Comparison of ENCODE assay signal across 9 cellular contexts in the genomic region with DNA sequence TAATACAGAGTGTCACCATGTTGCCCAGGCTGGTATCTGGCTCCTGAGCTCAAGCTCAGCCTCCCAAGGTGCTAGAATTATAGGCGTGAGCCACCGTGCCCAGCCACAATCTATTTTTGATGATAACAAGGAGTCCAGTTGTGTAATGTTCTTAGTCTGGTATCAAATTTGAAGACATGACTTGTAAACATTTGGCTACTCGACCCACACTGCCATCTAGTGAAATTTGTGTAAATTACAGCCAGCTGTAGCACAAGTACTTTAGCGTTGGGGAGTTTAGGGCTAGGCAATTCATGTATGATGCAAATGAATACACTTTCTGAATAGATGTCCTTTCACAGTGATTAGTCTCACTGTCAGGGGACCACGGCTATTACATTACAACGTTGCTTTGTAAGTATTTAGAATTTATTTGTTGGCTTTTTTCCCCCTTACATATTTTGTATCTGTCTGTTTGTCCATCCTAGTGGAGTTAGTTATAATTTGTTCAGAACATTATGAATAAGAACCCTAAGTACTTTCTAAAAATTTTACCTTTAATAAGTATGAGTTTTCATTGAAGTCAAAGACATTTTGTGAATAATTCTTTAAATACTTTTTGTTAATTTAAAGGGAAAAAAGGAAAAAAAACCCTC.
DNase-seq lines count a peak whose midpoint lies in the region; ATAC-seq and TF ChIP-seq lines count a peak whose summit lies in the region.
"Had no signal": no experiment of that assay in that cellular context is flagged by ENCODE, and none has a peak within 500 bp of the region (broad histone marks: within the 10 kb centered on the region; RNA-seq: fewer than 3 reads in every experiment).

No MANE protein-coding gene starts in this region.

- H3K27ac ChIP-seq in dorsolateral prefrontal cortex: no peak overlapping the region

- CTCF ChIA-PET in activated CD4-positive, alpha-beta T cell treated with anti-CD3 and anti-CD28 coated beads for 36 hours (lab: Charles Lee): interaction anchor here (0.9 to 4.7 kb wide), 19 partner anchors 10 to 1016 kb away, joined by 3 to 32 read pairs (median 4); no protein-coding TSS in a partner anchor

- H3K27me3 Mint-ChIP-seq in activated CD4-positive, alpha-beta T cell treated with anti-CD3 and anti-CD28 coated beads for 36 hours: peaks cover 21% of the 10 kb centered on the region

- no peaks in the 10 kb centered on the region for H3K9me3 Mint-ChIP-seq in activated CD4-positive, alpha-beta T cell treated with anti-CD3 and anti-CD28 coated beads for 36 hours (ENCODE audit: low read depth)
- H3K9me3 Mint-ChIP-seq: activated naive CD4-positive, alpha-beta T cell treated with anti-CD3 and anti-CD28 coated beads, Interleukin-2, amount 50 U/mL, for 24 hours had no signal

- no peak overlapping the region for H3K4me3 ChIP-seq in dorsolateral prefrontal cortex

- H3K4me1 Mint-ChIP-seq in activated CD4-positive, alpha-beta T cell treated with anti-CD3 and anti-CD28 coated beads for 36 hours: no peaks in the 10 kb centered on the region
- H3K4me1 Mint-ChIP-seq: activated naive CD4-positive, alpha-beta T cell treated with anti-CD3 and anti-CD28 coated beads, Interleukin-2, amount 50 U/mL, for 24 hours had no signal

- peak; percentile 42 for DNase-seq in COLO829 (ENCODE audit: low spot score)
- DNase-seq in NCI-H524 (lab: John Stamatoyannopoulos, UW): peak; percentile 46 to 88
- peak; percentile 61 for DNase-seq in activated CD4-positive, alpha-beta T cell treated with anti-CD3 and anti-CD28 coated beads for 36 hours
- peak in 4 of 10 donors; percentile 41 to 76 (median 60) for DNase-seq in dorsolateral prefrontal cortex
- DNase-seq in medulla oblongata (ENCODE audit: extremely low spot score): peak; percentile 86
- DNase-seq in stimulated activated CD8-positive, alpha-beta memory T cell treated with anti-CD3 and anti-CD28 coated beads, Interleukin-4, amount 100 ng/mL, for 24 hours (ENCODE audit: low read depth): peak; percentile 12

- H3K27ac Mint-ChIP-seq in activated CD4-positive, alpha-beta T cell treated with anti-CD3 and anti-CD28 coated beads for 36 hours: no peak overlapping the region
- H3K27ac Mint-ChIP-seq: activated naive CD4-positive, alpha-beta T cell treated with anti-CD3 and anti-CD28 coated beads, Interleukin-2, amount 50 U/mL, for 24 hours had no signal

- intact Hi-C loops in activated CD4-positive, alpha-beta T cell treated with anti-CD3 and anti-CD28 coated beads for 36 hours (cut with DNase I, micrococcal nuclease): loop anchor here (1.0 to 5.0 kb wide), 4 partner anchors 158 to 414 kb away; no protein-coding TSS in a partner anchor
- intact Hi-C loops in dorsolateral prefrontal cortex (cut with DNase I): loop anchor here (5.0 to 10.0 kb wide), 3 partner anchors 279 to 422 kb away; no protein-coding TSS in a partner anchor

- POLR2A ChIA-PET in activated CD4-positive, alpha-beta T cell treated with anti-CD3 and anti-CD28 coated beads for 36 hours (lab: Charles Lee): no interaction called here

- no peaks in the 10 kb centered on the region for H3K36me3 Mint-ChIP-seq in activated CD4-positive, alpha-beta T cell treated with anti-CD3 and anti-CD28 coated beads for 36 hours (ENCODE audit: low read depth)
- H3K36me3 Mint-ChIP-seq: activated naive CD4-positive, alpha-beta T cell treated with anti-CD3 and anti-CD28 coated beads, Interleukin-2, amount 50 U/mL, for 24 hours had no signal

- peak; percentile 76 for ATAC-seq in GM19397 (IDR thresholded peaks at IDR 0.05; ENCODE audit: unreplicated experiment)
- ATAC-seq in HG03442 (IDR thresholded peaks at IDR 0.05; ENCODE audit: unreplicated experiment): peak; percentile 95
- ATAC-seq in activated CD4-positive, alpha-beta T cell treated with anti-CD3 and anti-CD28 coated beads for 36 hours: peak; percentile 73

- H3K4me3 Mint-ChIP-seq in activated CD4-positive, alpha-beta T cell treated with anti-CD3 and anti-CD28 coated beads for 36 hours: no peak overlapping the region
- H3K4me3 Mint-ChIP-seq: activated naive CD4-positive, alpha-beta T cell treated with anti-CD3 and anti-CD28 coated beads, Interleukin-2, amount 50 U/mL, for 24 hours had no signal

- TF ChIP-seq CTCF in dorsolateral prefrontal cortex (IDR thresholded peaks at IDR 0.05 in 54 of 56, conservative IDR thresholded peaks at IDR 0.05 in 2 of 56; ENCODE audit: low read depth in 1 of 56, partially characterized antibody in 56 of 56): peak; percentile 68 to 96 (median 87)

- peaks cover 0 to 17% (median 0%) of the 10 kb centered on the region in 45 donors for H3K27me3 ChIP-seq in dorsolateral prefrontal cortex
